In the genomic region with DNA sequence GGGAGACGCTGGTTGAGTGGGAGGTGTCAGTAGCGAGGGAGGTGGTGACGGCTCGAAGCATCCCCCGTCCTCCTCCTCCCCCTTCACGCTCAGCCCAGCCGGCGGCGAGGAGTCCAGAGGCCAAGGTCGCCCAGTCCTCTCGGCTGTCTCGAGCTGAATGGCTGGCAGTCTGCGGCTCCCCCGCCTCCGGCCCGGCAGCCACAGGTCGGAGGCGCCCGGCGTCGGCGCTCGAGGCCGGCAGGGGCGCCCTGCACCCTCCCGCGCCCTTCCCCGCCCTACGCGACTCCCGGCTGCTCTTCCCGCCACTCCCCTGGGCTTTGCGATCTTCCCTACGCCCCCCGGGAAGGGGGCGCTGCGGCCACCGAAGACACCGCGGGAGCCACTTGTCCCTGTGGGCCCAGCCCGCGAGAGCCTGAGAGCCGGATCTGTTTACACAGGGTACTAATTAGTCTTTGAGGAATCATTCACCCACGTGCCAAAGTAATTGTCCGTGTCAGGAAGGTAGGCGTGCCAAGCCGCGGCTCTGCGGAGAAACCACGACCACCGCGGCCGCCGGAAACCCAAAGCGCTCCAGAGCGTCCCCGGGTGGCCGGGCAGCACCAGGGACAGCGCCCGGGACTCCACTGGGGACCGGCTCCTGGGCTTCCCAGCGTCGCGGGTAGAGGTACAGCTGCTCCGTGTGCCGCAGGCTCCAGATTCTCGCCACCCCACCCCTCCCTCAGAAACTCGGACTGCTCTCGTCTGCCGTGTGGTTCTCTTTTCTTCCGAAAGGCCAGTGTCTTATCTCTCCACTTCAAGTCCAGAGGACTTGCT, we compare ENCODE assay signal across 9 cellular contexts. TPM values are rescaled to one million over a fixed set of nuclear protein-coding genes. Genes with fewer than 3 reads are reported as not detected.
A peak's percentile ranks its signal among the peaks of the same experiment; 100 is the strongest.
DNase-seq lines count a peak whose midpoint lies in the region; ATAC-seq and TF ChIP-seq lines count a peak whose summit lies in the region.
"Had no signal": no experiment of that assay in that cellular context is flagged by ENCODE, and none has a peak within 500 bp of the region (broad histone marks: within the 10 kb centered on the region; RNA-seq: fewer than 3 reads in every experiment).

Gene NXPH1 (plus strand): TSS at position 133 of the 813 bp plus-strand sequence.

- no peaks in the 10 kb centered on the region for H3K9me2 ChIP-seq in GM23248 (ENCODE audit: insufficient read depth)

- no peaks in the 10 kb centered on the region for H4K20me1 ChIP-seq in GM23248 (ENCODE audit: insufficient read depth)

- H3K4me3 ChIP-seq in BE2C (ENCODE audit: low read depth, low read length) = peak within 1 kb of the TSS; percentile 76
- H3K4me3 ChIP-seq in GM23248 = no peak within 1 kb of the TSS
- peak within 1 kb of the TSS; percentile 73 for H3K4me3 ChIP-seq in iPS-18a (ENCODE audit: low read length)

- intact Hi-C loops in activated T-helper 2 cell treated with anti-CD3 and anti-CD28 coated beads, Interferon-gamma antibody, Interleukin-2, Interleukin-4, amounts not matched to agents 10 μg/mL and 5 μg/mL and 100 μg/mL, durations not matched to agents 14 hours and 24 hours and 36 hours (cut with micrococcal nuclease) = loop anchor here (10.0 kb wide), 1 partner anchor 1981 kb away; no protein-coding TSS in a partner anchor

- in situ Hi-C loops in GM23248 (cut with MboI) = no loop called here

- no peaks in the 10 kb centered on the region for H3K9me3 Mint-ChIP-seq in activated T-helper 2 cell treated with anti-CD3 and anti-CD28 coated beads, Interferon-gamma antibody, Interleukin-2, Interleukin-4, amounts not matched to agents 10 μg/mL and 5 μg/mL and 100 μg/mL, durations not matched to agents 14 hours and 24 hours and 36 hours

- peaks cover 64% of the 10 kb centered on the region for H3K27me3 Mint-ChIP-seq in activated T-helper 2 cell treated with anti-CD3 and anti-CD28 coated beads, Interferon-gamma antibody, Interleukin-2, Interleukin-4, amounts not matched to agents 10 μg/mL and 5 μg/mL and 100 μg/mL, durations not matched to agents 14 hours and 24 hours and 36 hours (ENCODE audit: low read depth)

- no peak within 1 kb of the TSS for H3K9ac ChIP-seq in GM23248
- no peak within 1 kb of the TSS for H3K9ac ChIP-seq in iPS-18a (ENCODE audit: low read length)

- no peak within 1 kb of the TSS for H3K27ac Mint-ChIP-seq in activated T-helper 2 cell treated with anti-CD3 and anti-CD28 coated beads, Interferon-gamma antibody, Interleukin-2, Interleukin-4, amounts not matched to agents 10 μg/mL and 5 μg/mL and 100 μg/mL, durations not matched to agents 14 hours and 24 hours and 36 hours

- H3K4me1 ChIP-seq in BE2C (no peaks in the 10 kb centered on the region), GM23248 (ENCODE audit: insufficient read depth) (no peaks in the 10 kb centered on the region), iPS-18a (ENCODE audit: control insufficient read depth, low read depth, low read length) (peaks cover 15% of the 10 kb centered on the region)

- no peaks in the 10 kb centered on the region for H3K79me2 ChIP-seq in GM23248 (ENCODE audit: insufficient read depth)

- DNase-seq in BE2C (peak; percentile 80), GM23248 (peak; percentile 27), RPMI8226 (peak; percentile 14), AML-193 (lab: John Stamatoyannopoulos, UW) (no peak)
- no peak for DNase-seq in activated T-helper 2 cell treated with anti-CD3 and anti-CD28 coated beads, Interferon-gamma antibody, Interleukin-2, Interleukin-4, amounts not matched to agents 10 μg/mL and 5 μg/mL and 100 μg/mL, durations not matched to agents 14 hours and 24 hours and 36 hours (ENCODE audit: low spot score)

- no peak within 1 kb of the TSS for H3K4me3 Mint-ChIP-seq in activated T-helper 2 cell treated with anti-CD3 and anti-CD28 coated beads, Interferon-gamma antibody, Interleukin-2, Interleukin-4, amounts not matched to agents 10 μg/mL and 5 μg/mL and 100 μg/mL, durations not matched to agents 14 hours and 24 hours and 36 hours (ENCODE audit: low read depth)

- H2AFZ ChIP-seq in GM23248 = no peak within 1 kb of the TSS

- H3K27me3 ChIP-seq in BE2C (peaks cover 14% of the 10 kb centered on the region), GM23248 (replicated peaks; ENCODE audit: insufficient read depth) (peaks cover 52% of the 10 kb centered on the region), iPS-18a (ENCODE audit: control insufficient read depth, insufficient read depth, low read length) (peaks cover 85% of the 10 kb centered on the region)

- H3K9me3 ChIP-seq in BE2C (0 out of 2 replicates have a peak, but pooled peaks cover 3% of the 10 kb centered on the region), GM23248 (ENCODE audit: low read depth) (no peaks in the 10 kb centered on the region), iPS-18a (ENCODE audit: control insufficient read depth, low read depth, low read length) (no peaks in the 10 kb centered on the region)

- no peak within 1 kb of the TSS for H3K4me2 ChIP-seq in GM23248 (ENCODE audit: unreplicated experiment)

- H3K36me3 Mint-ChIP-seq in activated T-helper 2 cell treated with anti-CD3 and anti-CD28 coated beads, Interferon-gamma antibody, Interleukin-2, Interleukin-4, amounts not matched to agents 10 μg/mL and 5 μg/mL and 100 μg/mL, durations not matched to agents 14 hours and 24 hours and 36 hours (ENCODE audit: low read depth) = no peaks in the 10 kb centered on the region

- no peaks in the 10 kb centered on the region for H3F3A ChIP-seq in GM23248 (ENCODE audit: insufficient read depth)

- ATAC-seq in HG02970 (IDR thresholded peaks at IDR 0.05; ENCODE audit: low FRiP score, unreplicated experiment) (no peak), GM21825 (IDR thresholded peaks at IDR 0.05; ENCODE audit: unreplicated experiment) (no peak)

- TF ChIP-seq CTCF in BE2C (IDR thresholded peaks at IDR 0.05; ENCODE audit: low read depth, low read length) = peak; percentile 32

- peaks cover 2% of the 10 kb centered on the region for H3K4me1 Mint-ChIP-seq in activated T-helper 2 cell treated with anti-CD3 and anti-CD28 coated beads, Interferon-gamma antibody, Interleukin-2, Interleukin-4, amounts not matched to agents 10 μg/mL and 5 μg/mL and 100 μg/mL, durations not matched to agents 14 hours and 24 hours and 36 hours (ENCODE audit: low read depth)

- H3K36me3 ChIP-seq in BE2C (no peaks in the 10 kb centered on the region), GM23248 (ENCODE audit: low read depth) (no peaks in the 10 kb centered on the region), iPS-18a (ENCODE audit: control insufficient read depth, low read depth, low read length) (no peaks in the 10 kb centered on the region)

- WGBS in GM23248 (ENCODE audit: low coverage in 1 of 2, low lambda C conversion rate in 2 of 2, missing lambda C conversion rate in 2 of 2), 2 experiments = 2% methylated on average over 51 to 68 of the region's 71 CpGs

- H3K27ac ChIP-seq in GM23248 (no peak within 1 kb of the TSS), iPS-18a (ENCODE audit: low read length) (no peak within 1 kb of the TSS)

RNA-seq across cellular contexts. Expression of gene NXPH1, which starts in this region (rescaled TPM):
- polyA plus RNA-seq in BE2C (2012; ENCODE audit: insufficient read depth, insufficient read length, low read depth) = 0.97 TPM
- total RNA-seq in GM23248 (2014; rRNA removed; shearing (Covaris generic)) = not detected in 2 replicates
- not detected in 2 replicates for polyA plus RNA-seq in GM23248 (2016; fragmentation: Nextera tagmentation; extraction: Ambion mirVana)
- not detected in 2 replicates for total RNA-seq in activated T-helper 2 cell treated with anti-CD3 and anti-CD28 coated beads, Interferon-gamma antibody, Interleukin-2, Interleukin-4, amounts not matched to agents 10 μg/mL and 5 μg/mL and 100 μg/mL, durations not matched to agents 14 hours and 24 hours and 36 hours
- total RNA-seq: pulmonary artery endothelial cell had no signal

Comparison
In these comparisons a context has a peak if more than half of its experiments do, and no peak if none do; other contexts are left out.
1. Peak in DNase-seq in GM23248; RNA of the gene not detected or under 1 TPM.
2. DNase-seq: peak in BE2C (single experiment) and RPMI8226 (single experiment); none in AML-193 (0 of 2) and activated T-helper 2 cell treated with anti-CD3 and anti-CD28 coated beads, Interferon-gamma antibody, Interleukin-2, Interleukin-4, amounts not matched to agents 10 μg/mL and 5 μg/mL and 100 μg/mL, durations not matched to agents 14 hours and 24 hours and 36 hours (single experiment).